ENCODE assay signal across 14 cellular contexts in genomic region chr1:99084562-99084961, GRCh38.
DNase-seq lines count a peak whose midpoint lies in the region; ATAC-seq and FAIRE-seq lines count a peak whose summit lies in the region.
"Had no signal": no experiment of that assay in that cellular context is flagged by ENCODE, and none has a peak within 500 bp of the region (broad histone marks: within the 10 kb centered on the region; RNA-seq: fewer than 3 reads in every experiment).

No MANE protein-coding gene starts in this region.

- H3K23ac ChIP-seq in mesendoderm (ENCODE audit: low read length), result no peak overlapping the region

- H2AK5ac ChIP-seq in mesendoderm (ENCODE audit: low read length), result no peak overlapping the region

- H3K9ac ChIP-seq in mesendoderm (ENCODE audit: low read length), result no peak overlapping the region

- DNase-seq in mesendoderm, result no peak
- no peak for DNase-seq in small intestine
- no peak for DNase-seq in SJCRH30
- no peak for DNase-seq in effector memory CD4-positive, alpha-beta T cell
- DNase-seq: activated CD8-positive, alpha-beta memory T cell treated with anti-CD3 and anti-CD28 coated beads for 24 hours; DMS 273 treated with DMSO at 0.1 percent for 48 hours; NCI-H2171 treated with DMSO at 0.1 percent for 48 hours had no signal

- no peak overlapping the region for H3K4me2 ChIP-seq in mesendoderm (ENCODE audit: low read length)

- H3K9me3 ChIP-seq in small intestine (ENCODE audit: control insufficient read depth, low read depth), result no peaks in the 10 kb centered on the region
- no peaks in the 10 kb centered on the region for H3K9me3 ChIP-seq in SJCRH30 (replicated peaks)
- no peaks in the 10 kb centered on the region for H3K9me3 ChIP-seq in effector memory CD4-positive, alpha-beta T cell (ENCODE audit: control insufficient read depth, low read length)

- H3K36me3 ChIP-seq in mesendoderm (ENCODE audit: control insufficient read depth, insufficient read depth, low read length) (no peaks in the 10 kb centered on the region), small intestine (ENCODE audit: control insufficient read depth in 2 of 2, insufficient read depth in 2 of 2, low read length in 2 of 2) (no peaks in the 10 kb centered on the region), SJCRH30 (no peaks in the 10 kb centered on the region)
- no peaks in the 10 kb centered on the region for H3K36me3 ChIP-seq in effector memory CD4-positive, alpha-beta T cell (ENCODE audit: control insufficient read depth, insufficient read depth, low read length)
- H3K36me3 ChIP-seq: gastroesophageal sphincter had no signal

- H3K56ac ChIP-seq in mesendoderm (ENCODE audit: low read length), result no peak overlapping the region

- no peaks in the 10 kb centered on the region for H3K79me2 ChIP-seq in mesendoderm (ENCODE audit: control insufficient read depth, insufficient read depth, low read length)

- H3K4ac ChIP-seq in mesendoderm (ENCODE audit: low read depth, low read length), result no peak overlapping the region

- H2BK5ac ChIP-seq in mesendoderm (ENCODE audit: low read length), result no peak overlapping the region

- no peak overlapping the region for H4K8ac ChIP-seq in mesendoderm (ENCODE audit: low read depth, low read length)

- H3K4me1 ChIP-seq in mesendoderm (ENCODE audit: control insufficient read depth, low read depth, low read length) (no peaks in the 10 kb centered on the region), small intestine (ENCODE audit: control insufficient read depth in 2 of 2, insufficient read depth in 1 of 2, low read depth in 1 of 2, low read length in 1 of 2) (no peaks in the 10 kb centered on the region), SJCRH30 (peaks cover 18% of the 10 kb centered on the region)
- no peaks in the 10 kb centered on the region for H3K4me1 ChIP-seq in effector memory CD4-positive, alpha-beta T cell (ENCODE audit: control insufficient read depth, insufficient read depth, low read length, poor library complexity, severe bottlenecking)
- H3K4me1 ChIP-seq: gastroesophageal sphincter had no signal

- H3K79me1 ChIP-seq in mesendoderm (ENCODE audit: low read length), result no peaks in the 10 kb centered on the region

- FAIRE-seq in small intestine (lab: Jason Lieb, UNC), result no peak
- FAIRE-seq: H54 had no signal

- H2BK120ac ChIP-seq in mesendoderm (ENCODE audit: low read depth, low read length), result no peak overlapping the region

- no peak overlapping the region for H3K27ac ChIP-seq in mesendoderm (ENCODE audit: low read depth, low read length)
- no peak overlapping the region for H3K27ac ChIP-seq in small intestine (ENCODE audit: low read depth in 1 of 2, low read length in 1 of 2)
- no peak overlapping the region for H3K27ac ChIP-seq in SJCRH30
- H3K27ac ChIP-seq in effector memory CD4-positive, alpha-beta T cell (ENCODE audit: insufficient read depth, low read length, poor library complexity, severe bottlenecking), result no peak overlapping the region
- H3K27ac ChIP-seq: gastroesophageal sphincter had no signal

- no peak overlapping the region for H3K18ac ChIP-seq in mesendoderm (ENCODE audit: low read length)

- ATAC-seq in GM18520 (IDR thresholded peaks at IDR 0.05; ENCODE audit: unreplicated experiment), result peak; percentile 55
- ATAC-seq in GM21381 (IDR thresholded peaks at IDR 0.05; ENCODE audit: unreplicated experiment), result peak; percentile 62
- ATAC-seq in HG02943 (IDR thresholded peaks at IDR 0.05; ENCODE audit: low read depth, unreplicated experiment), result peak; percentile 65
- ATAC-seq in HG03520 (IDR thresholded peaks at IDR 0.05; ENCODE audit: unreplicated experiment), result peak; percentile 68
- ATAC-seq: activated naive CD4-positive, alpha-beta T cell treated with anti-CD3 and anti-CD28 coated beads, Interleukin-2, amount 50 U/mL, for 72 hours; gastroesophageal sphincter had no signal

- no peak overlapping the region for H2BK15ac ChIP-seq in mesendoderm (replicated peaks; ENCODE audit: low read depth)

- H3K4me3 ChIP-seq in mesendoderm (ENCODE audit: low read length) (no peak overlapping the region), small intestine (ENCODE audit: low read depth in 1 of 2, low read length in 2 of 2) (no peak overlapping the region), SJCRH30 (no peak overlapping the region)
- no peak overlapping the region for H3K4me3 ChIP-seq in effector memory CD4-positive, alpha-beta T cell (ENCODE audit: insufficient read depth, low read depth, low read length, poor library complexity, severe bottlenecking)
- H3K4me3 ChIP-seq: gastroesophageal sphincter had no signal

- no peak overlapping the region for H4K5ac ChIP-seq in mesendoderm (ENCODE audit: low read length)

- WGBS in mesendoderm (ENCODE audit: extremely low coverage, insufficient coverage, low lambda C conversion rate), result no CpG with 5 or more reads among the region's 1 CpG
- WGBS in small intestine, 3 donors, result 56 to 85% (median 85%) methylated on average over 1 of the region's 1 CpG

- H3K27me3 ChIP-seq in mesendoderm (ENCODE audit: insufficient read depth, low read length, poor library complexity) (no peaks in the 10 kb centered on the region), small intestine (ENCODE audit: control insufficient read depth in 2 of 2, insufficient read depth in 2 of 2, low read length in 2 of 2) (no peaks in the 10 kb centered on the region), SJCRH30 (no peaks in the 10 kb centered on the region)
- no peaks in the 10 kb centered on the region for H3K27me3 ChIP-seq in effector memory CD4-positive, alpha-beta T cell (replicated peaks; ENCODE audit: control insufficient read depth, insufficient read depth, low read length, poor library complexity, severe bottlenecking)
- H3K27me3 ChIP-seq: gastroesophageal sphincter had no signal
